Comparison of ENCODE assay signal across 20 cellular contexts in the genomic region with DNA sequence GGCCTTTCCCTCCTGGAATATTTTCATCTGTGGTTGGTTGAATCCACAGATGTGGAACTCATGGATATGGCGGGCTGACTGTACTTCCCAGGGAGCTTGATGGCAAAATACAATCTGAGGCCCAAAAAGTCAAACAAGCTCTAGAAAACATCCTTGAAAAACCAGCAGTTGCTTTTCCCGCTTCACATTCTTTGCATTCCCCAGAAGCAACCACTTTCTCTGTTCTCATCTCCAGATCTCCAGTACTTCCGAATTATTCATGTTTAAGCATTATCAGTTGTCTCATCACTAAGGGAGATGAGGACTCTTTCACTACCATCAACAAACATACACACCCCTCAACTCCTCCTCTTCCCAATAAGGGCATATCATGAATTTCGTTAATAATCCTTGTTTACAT. TPM values are rescaled to one million over a fixed set of nuclear protein-coding genes. Genes with fewer than 3 reads are reported as not detected.
A peak's percentile ranks its signal among the peaks of the same experiment; 100 is the strongest.
DNase-seq lines count a peak whose midpoint lies in the region; ATAC-seq and FAIRE-seq lines count a peak whose summit lies in the region.
"Had no signal": no experiment of that assay in that cellular context is flagged by ENCODE, and none has a peak within 500 bp of the region (broad histone marks: within the 10 kb centered on the region; RNA-seq: fewer than 3 reads in every experiment).

No MANE protein-coding gene starts in this region.

- no peaks in the 10 kb centered on the region for H3K36me3 Mint-ChIP-seq in T-cell

- FAIRE-seq in frontal cortex (lab: Jason Lieb, UNC) = no peak

- CTCF ChIA-PET in T-cell (lab: Charles Lee) = interaction anchor here (0.7 to 8.9 kb wide), 3 partner anchors 139 to 282 kb away, joined by 3 to 71 read pairs (median 4); no protein-coding TSS in a partner anchor

- ATAC-seq in GM18502 (IDR thresholded peaks at IDR 0.05; ENCODE audit: poor library complexity, unreplicated experiment) (no peak), T-cell (replicated peaks in 1 of 4) (no peak), HG03457 (IDR thresholded peaks at IDR 0.05; ENCODE audit: unreplicated experiment) (no peak)
- ATAC-seq: heart left ventricle, left cardiac atrium, mucosa of descending colon, T-helper 17 cell had no signal

- peak; percentile 51 for DNase-seq in ELR (ENCODE audit: low read depth)
- peak; percentile 77 for DNase-seq in RPMI7951 (ENCODE audit: low read depth)
- DNase-seq in fibroblast of gingiva (ENCODE audit: low read depth) = peak; percentile 16
- peak; percentile 40 for DNase-seq in myocyte (ENCODE audit: low read depth)
- DNase-seq in frontal cortex (ENCODE audit: low spot score in 2 of 2) = no peak
- no peak for DNase-seq in T-cell
- DNase-seq: activated gamma-delta T cell; aorta; cortex of kidney; DMS153; heart left ventricle; Kasumi-1; left cardiac atrium; mucosa of descending colon; NCI-H226; stimulated activated CD4-positive, alpha-beta T cell treated with anti-CD3 and anti-CD28 coated beads, Interleukin-4, amount 100 ng/mL, for 4 hours; T-helper 17 cell; testis had no signal

- no peaks in the 10 kb centered on the region for H3K27me3 Mint-ChIP-seq in T-cell
- H3K27me3 Mint-ChIP-seq: T-helper 17 cell had no signal

- H3K27ac Mint-ChIP-seq in T-cell = no peak overlapping the region
- H3K27ac Mint-ChIP-seq: T-helper 17 cell had no signal

- H3K4me3 Mint-ChIP-seq in T-cell = no peak overlapping the region
- H3K4me3 Mint-ChIP-seq: T-helper 17 cell had no signal

- POLR2A ChIA-PET in T-cell (lab: Charles Lee) = no interaction called here

- H3K4me1 Mint-ChIP-seq in T-cell = peaks cover 5 to 11% (median 7%) of the 10 kb centered on the region in 3 donors

- no peaks in the 10 kb centered on the region for H3K9me3 Mint-ChIP-seq in T-cell

RNA-seq across cellular contexts. Expression of a gene that starts 55.3 kb away (rescaled TPM):
- total RNA-seq in RPMI7951 (2014; rRNA removed; shearing (Covaris generic)) = 190 and 214 TPM in 2 replicates
- total RNA-seq in myocyte = 416 and 456 TPM in 2 replicates
- 82.1 TPM for polyA plus RNA-seq in myocyte (2012)
- total RNA-seq in frontal cortex = 129 TPM
- 10 to 100 TPM; 42.3 to 51.9 (median 44.8) TPM for total RNA-seq in T-cell

Comparison
In these comparisons a context has a peak if more than half of its experiments do, and no peak if none do; other contexts are left out.
1. DNase-seq: peak in ELR (single experiment), RPMI7951 (single experiment), fibroblast of gingiva (single experiment) and myocyte (single experiment); none in frontal cortex (0 of 2) and T-cell (0 of 34).